In the genomic region with DNA sequence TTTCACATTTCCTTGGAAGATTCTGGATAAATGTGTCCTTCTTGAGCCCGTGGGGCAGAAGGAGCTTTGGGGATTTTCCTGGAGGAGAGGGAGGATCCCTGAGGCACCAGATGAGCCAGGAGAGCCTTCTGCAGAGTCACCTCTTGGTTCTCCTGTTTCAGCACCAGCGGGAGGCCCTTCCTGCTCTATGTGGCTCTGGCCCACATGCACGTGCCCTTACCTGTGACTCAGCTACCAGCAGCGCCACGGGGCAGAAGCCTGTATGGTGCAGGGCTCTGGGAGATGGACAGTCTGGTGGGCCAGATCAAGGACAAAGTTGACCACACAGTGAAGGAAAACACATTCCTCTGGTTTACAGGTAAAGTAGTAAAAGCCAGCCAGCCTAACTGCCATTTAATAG, we compare ENCODE assay signal across 17 cellular contexts.
"Had no signal": no experiment of that assay in that cellular context is flagged by ENCODE, and none has a peak within 500 bp of the region (broad histone marks: within the 10 kb centered on the region; RNA-seq: fewer than 3 reads in every experiment).

No MANE protein-coding gene starts in this region.

- H3K4me3 ChIP-seq: ascending aorta, mucosa of descending colon, smooth muscle cell, thoracic aorta had no signal

- H3K4me1 ChIP-seq: ascending aorta had no signal

- H3K4me2 ChIP-seq: smooth muscle cell had no signal

- H3K4me1 Mint-ChIP-seq: activated naive CD4-positive, alpha-beta T cell treated with anti-CD3 and anti-CD28 coated beads, Interleukin-2, amount 50 U/mL, for 24 hours; naive B cell; neural crest cell; stimulated activated memory B cell treated with anti-CD40 and anti-IgM and Interleukin-4, amounts not matched to agents 10 μg/mL and 1 μg/mL and 100 μg/mL, for 72 hours had no signal

- DNase-seq: activated CD4-positive, CD25-positive, alpha-beta regulatory T cell treated with anti-CD3 and anti-CD28 coated beads, Interleukin-2, amount 50 U/mL, for 72 hours; activated gamma-delta T cell; cortex of kidney; immature natural killer cell; mesenchymal stem cell; mucosa of descending colon; naive B cell; stimulated activated CD4-positive, alpha-beta T cell treated with anti-CD3 and anti-CD28 coated beads, Interleukin-4, amount 100 ng/mL, for 4 hours; T-helper 1 cell; T1000 had no signal

- H3K27ac ChIP-seq: ascending aorta, thoracic aorta had no signal

- H3K27me3 Mint-ChIP-seq: activated naive CD4-positive, alpha-beta T cell treated with anti-CD3 and anti-CD28 coated beads, Interleukin-2, amount 50 U/mL, for 24 hours; stimulated activated memory B cell treated with anti-CD40 and anti-IgM and Interleukin-4, amounts not matched to agents 10 μg/mL and 1 μg/mL and 100 μg/mL, for 72 hours had no signal

- ATAC-seq: mucosa of descending colon; sciatic nerve; stimulated activated memory B cell treated with anti-CD40 and anti-IgM and Interleukin-4, amounts not matched to agents 10 μg/mL and 1 μg/mL and 100 μg/mL, for 72 hours had no signal

- H3K27me3 ChIP-seq: ascending aorta had no signal

- H3K9me3 ChIP-seq: ascending aorta, mucosa of descending colon, thoracic aorta had no signal

- H3K9me3 Mint-ChIP-seq: activated naive CD4-positive, alpha-beta T cell treated with anti-CD3 and anti-CD28 coated beads, Interleukin-2, amount 50 U/mL, for 24 hours; immature natural killer cell; stimulated activated memory B cell treated with anti-CD40 and anti-IgM and Interleukin-4, amounts not matched to agents 10 μg/mL and 1 μg/mL and 100 μg/mL, for 72 hours had no signal

- H3K4me3 Mint-ChIP-seq: activated naive CD4-positive, alpha-beta T cell treated with anti-CD3 and anti-CD28 coated beads, Interleukin-2, amount 50 U/mL, for 24 hours; immature natural killer cell; naive B cell; neural crest cell; stimulated activated memory B cell treated with anti-CD40 and anti-IgM and Interleukin-4, amounts not matched to agents 10 μg/mL and 1 μg/mL and 100 μg/mL, for 72 hours had no signal

- H3K36me3 ChIP-seq: ascending aorta, thoracic aorta had no signal
